8 cellular contexts compared by ENCODE assay signal in the genomic region with DNA sequence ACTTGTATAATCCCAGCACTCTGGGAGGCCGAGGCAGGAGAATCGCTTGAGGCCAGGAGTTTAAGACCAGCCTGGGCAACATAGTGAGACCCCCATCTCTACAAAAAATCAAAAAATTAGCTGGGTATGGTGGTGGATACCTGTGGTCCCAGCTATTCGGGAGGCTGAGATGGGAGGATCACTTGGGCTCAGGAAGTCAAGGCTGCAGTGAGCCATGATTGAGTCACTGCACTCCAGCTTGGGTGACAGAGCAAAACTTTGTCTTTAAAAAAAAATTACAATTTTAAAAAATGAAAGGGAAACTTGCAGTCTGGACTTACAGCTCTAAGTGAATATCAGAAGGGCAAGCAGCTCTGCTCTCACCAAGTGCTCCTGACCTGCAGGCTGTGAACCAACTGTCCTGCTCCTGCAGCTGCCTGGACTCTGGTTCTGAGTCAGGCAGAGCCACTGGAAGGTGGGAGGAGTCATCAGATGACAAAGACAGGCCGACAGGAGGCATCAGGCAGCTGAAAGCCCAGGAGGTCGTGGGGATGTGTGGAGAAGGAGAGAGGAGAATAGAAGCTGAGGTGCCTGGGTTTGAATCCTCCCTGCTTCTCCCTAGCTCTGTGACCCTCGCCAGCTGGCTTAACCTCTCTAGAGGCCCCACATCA. TPM values are rescaled to one million over a fixed set of nuclear protein-coding genes. Genes with fewer than 3 reads are reported as not detected.
DNase-seq lines count a peak whose midpoint lies in the region; ATAC-seq and TF ChIP-seq lines count a peak whose summit lies in the region.

No MANE protein-coding gene starts in this region.

- H3K27me3 Mint-ChIP-seq in Caco-2 (ENCODE audit: insufficient read depth, unreplicated experiment): no peaks in the 10 kb centered on the region

- ATAC-seq in GM19351 (IDR thresholded peaks at IDR 0.05; ENCODE audit: unreplicated experiment): peak; percentile 78
- peak; percentile 84 for ATAC-seq in HG03565 (IDR thresholded peaks at IDR 0.05; ENCODE audit: unreplicated experiment)
- ATAC-seq in GM19324 (IDR thresholded peaks at IDR 0.05; ENCODE audit: low FRiP score, unreplicated experiment): no peak

- H2AFZ ChIP-seq in osteoblast (ENCODE audit: low read length): no peak overlapping the region

- H3K9me3 Mint-ChIP-seq in Caco-2 (ENCODE audit: unreplicated experiment): no peaks in the 10 kb centered on the region

- BruUV-seq in Caco-2 (replicated peaks; lab: Mats Ljungman, UMichigan): no TSS peak

- POLR2A ChIA-PET in Caco-2 (lab: Charles Lee): interaction anchor here (0.8 kb wide), 1 partner anchor 16 kb away, joined by 3 read pairs; a partner anchor contains a TSS

- CTCF ChIA-PET in Caco-2 (lab: Charles Lee): interaction anchor here (0.7 to 2.0 kb wide), 6 partner anchors 54 to 98 kb away, joined by 4 to 8 read pairs (median 5); a partner anchor contains a TSS

- H3K4me3 Mint-ChIP-seq in Caco-2 (ENCODE audit: unreplicated experiment): no peak overlapping the region

- H3K4me3 ChIP-seq in Caco-2 (ENCODE audit: low read depth, low read length) (no peak overlapping the region), osteoblast (ENCODE audit: insufficient read depth, low read length) (no peak overlapping the region), sigmoid colon (no peak overlapping the region)

- DNase-seq in Caco-2 (peak; percentile 58 to 60), astrocyte of the hippocampus (ENCODE audit: low read depth, low spot score) (peak; percentile 31), osteoblast (ENCODE audit: insufficient read length, low spot score, missing footprints) (peak; percentile 94), NOMO-1 treated with DMSO at 0.1 percent for 48 hours (lab: John Stamatoyannopoulos, UW; ENCODE audit: unreplicated experiment) (no peak), sigmoid colon (no peak)

- H3K27me3 ChIP-seq in Caco-2 (replicated peaks; ENCODE audit: control insufficient read depth, insufficient read depth, low read length) (no peaks in the 10 kb centered on the region), osteoblast (ENCODE audit: insufficient read depth, low read length) (peaks cover 2% of the 10 kb centered on the region), sigmoid colon (no peaks in the 10 kb centered on the region)

- no peaks in the 10 kb centered on the region for H4K20me1 ChIP-seq in osteoblast (ENCODE audit: insufficient read depth, low read length)

- TF ChIP-seq POLR2A in sigmoid colon (IDR thresholded peaks at IDR 0.05): no peak

- TF ChIP-seq CTCF in Caco-2 (IDR thresholded peaks at IDR 0.05; ENCODE audit: insufficient read depth in 1 of 2, low read depth in 1 of 2, low read length in 1 of 2, severe bottlenecking in 1 of 2, unreplicated experiment in 1 of 2) (peak in 1 of 2 experiments; percentile 40), osteoblast (IDR thresholded peaks at IDR 0.05; ENCODE audit: extremely low read depth, low read depth, low read length) (peak; percentile 16), sigmoid colon (IDR thresholded peaks at IDR 0.05) (no peak)

- no peaks in the 10 kb centered on the region for H3K79me2 ChIP-seq in osteoblast (ENCODE audit: insufficient read depth, low read length)

- 69 to 71% methylated on average over 6 of the region's 6 CpGs for WGBS in sigmoid colon, 2 donors

- H3K27ac ChIP-seq in osteoblast (ENCODE audit: low read depth, low read length) (no peak overlapping the region), sigmoid colon (no peak overlapping the region)

- TF ChIP-seq EP300 in sigmoid colon (IDR thresholded peaks at IDR 0.05): no peak

- no peaks in the 10 kb centered on the region for H3K36me3 ChIP-seq in Caco-2 (ENCODE audit: control insufficient read depth, insufficient read depth, low read length)
- H3K36me3 ChIP-seq in osteoblast (ENCODE audit: insufficient read depth, low read length): peaks cover 24% of the 10 kb centered on the region
- H3K36me3 ChIP-seq in sigmoid colon: peaks cover 6 to 37% (median 21%) of the 10 kb centered on the region in 4 donors

- peaks cover 27% of the 10 kb centered on the region for H3K4me1 Mint-ChIP-seq in Caco-2 (ENCODE audit: low read depth, unreplicated experiment)

- intact Hi-C loops in Caco-2 (cut with micrococcal nuclease; ENCODE audit: unreplicated experiment): no loop called here
- intact Hi-C loops in sigmoid colon (cut with DNase I): no loop called here

- peak overlapping the region; percentile 88 for H3K27ac Mint-ChIP-seq in Caco-2 (ENCODE audit: unreplicated experiment)

- peaks cover 6% of the 10 kb centered on the region for H3K36me3 Mint-ChIP-seq in Caco-2 (ENCODE audit: insufficient read depth, unreplicated experiment)

- H3K4me2 ChIP-seq in osteoblast (ENCODE audit: insufficient read depth, low read length): no peak overlapping the region

- H3K4me1 ChIP-seq in Caco-2: peaks cover 39% of the 10 kb centered on the region
- peaks cover 4% of the 10 kb centered on the region for H3K4me1 ChIP-seq in osteoblast (ENCODE audit: insufficient read depth, low read length)
- H3K4me1 ChIP-seq in sigmoid colon: no peaks in the 10 kb centered on the region

- H3K9me3 ChIP-seq in Caco-2 (no peaks in the 10 kb centered on the region), osteoblast (ENCODE audit: low read depth, low read length) (no peaks in the 10 kb centered on the region), sigmoid colon (no peaks in the 10 kb centered on the region)

RNA-seq across cellular contexts. Expression of a gene that starts 9.6 kb away (rescaled TPM):
- 0.18 TPM in 1 of 2 replicates, not detected in the other for total RNA-seq in Caco-2 (2022)
- not detected in 2 replicates for total RNA-seq in osteoblast
- total RNA-seq in sigmoid colon: not detected
- polyA plus RNA-seq in sigmoid colon: not detected

RNA-seq across cellular contexts. Expression of a gene that starts 16.4 kb away (rescaled TPM):
- total RNA-seq in Caco-2 (2022): 102 and 103 TPM in 2 replicates
- 22.1 and 25.7 TPM in 2 replicates for total RNA-seq in osteoblast
- total RNA-seq in sigmoid colon: 10 to 100 TPM; 22.4 to 59.7 (median 33.0) TPM
- polyA plus RNA-seq in sigmoid colon: 10 to 100 TPM; 48.0 to 62.9 (median 52.7) TPM

RNA-seq across cellular contexts. Expression of a gene that starts 20.5 kb away (rescaled TPM):
- total RNA-seq in Caco-2 (2022): 16.7 and 20.2 TPM in 2 replicates
- total RNA-seq in osteoblast: 61.3 and 65.9 TPM in 2 replicates
- total RNA-seq in sigmoid colon: 10 to 100 TPM; 26.5 to 37.8 (median 32.5) TPM
- 100 to 1,000 TPM in 1 of 3 donors, 10 to 100 TPM in 2; 42.6 to 106 (median 62.9) TPM for polyA plus RNA-seq in sigmoid colon

RNA-seq across cellular contexts. Expression of a gene that starts 31.5 kb away (rescaled TPM):
- total RNA-seq in Caco-2 (2022): 71.7 and 80.5 TPM in 2 replicates
- 18.5 and 28.0 TPM in 2 replicates for total RNA-seq in osteoblast
- total RNA-seq in sigmoid colon: 10 to 100 TPM; 19.1 to 32.4 (median 27.4) TPM
- 10 to 100 TPM in 1 of 3 donors, 1 to 10 TPM in 1, under 1 TPM in 1; 0.92 to 14.3 (median 5.4) TPM for polyA plus RNA-seq in sigmoid colon

RNA-seq across cellular contexts. Expression of a gene that starts 50.5 kb away (rescaled TPM):
- total RNA-seq in Caco-2 (2022) (3.2 and 3.8 TPM in 2 replicates), osteoblast (31.5 and 47.7 TPM in 2 replicates), sigmoid colon (100 to 1,000 TPM; 214 to 397 (median 295) TPM)
- 100 to 1,000 TPM in 1 of 3 donors, 10 to 100 TPM in 2; 24.5 to 147 (median 49.9) TPM for polyA plus RNA-seq in sigmoid colon

Comparison
In these comparisons a context has a peak if more than half of its experiments do, and no peak if none do; other contexts are left out.
1. DNase-seq: peak in Caco-2 (2 of 2), astrocyte of the hippocampus (single experiment) and osteoblast (single experiment); none in NOMO-1 treated with DMSO at 0.1 percent for 48 hours (single experiment) and sigmoid colon (single experiment).